In the genomic region with DNA sequence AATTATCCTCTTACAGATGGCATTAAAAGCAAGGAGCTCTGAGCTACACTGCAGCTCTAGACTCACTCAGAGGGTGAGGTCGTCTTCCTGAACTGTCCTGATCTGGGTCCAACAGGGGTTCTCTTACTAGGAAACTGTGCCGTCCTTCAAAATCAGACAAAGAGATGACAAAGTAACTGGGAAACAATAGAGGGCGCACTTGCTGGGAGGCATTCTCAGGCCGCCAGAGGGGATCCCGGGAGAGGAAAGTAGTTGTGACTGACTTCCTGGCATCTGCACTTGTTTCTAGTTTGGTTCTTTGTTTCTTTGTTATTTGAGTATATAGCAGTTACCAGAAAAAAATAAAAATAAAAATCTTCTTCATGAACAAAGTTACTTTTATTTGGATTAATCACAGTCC, we compare ENCODE assay signal across 11 cellular contexts.
A peak's percentile ranks its signal among the peaks of the same experiment; 100 is the strongest.
DNase-seq lines count a peak whose midpoint lies in the region; ATAC-seq, FAIRE-seq and TF ChIP-seq lines count a peak whose summit lies in the region.
"Had no signal": no experiment of that assay in that cellular context is flagged by ENCODE, and none has a peak within 500 bp of the region (broad histone marks: within the 10 kb centered on the region; RNA-seq: fewer than 3 reads in every experiment).

No MANE protein-coding gene starts in this region.

- no peak for TF ChIP-seq POLR2A in H54 (IDR thresholded peaks at IDR 0.05; ENCODE audit: low read depth, low read length)

- no peak overlapping the region for H3K27ac Mint-ChIP-seq in natural killer cell treated with Interleukin-12 subunit alpha and Interleukin-12 subunit beta and Interleukin-15 and Interleukin-18, amount 100 ng/mL, for 72 hours

- DNase-seq in ACHN = peak; percentile 48
- peak; percentile 50 for DNase-seq in H54 (ENCODE audit: insufficient read length, low spot score)
- DNase-seq in SK-N-DZ (ENCODE audit: low spot score) = peak; percentile 38
- peak; percentile 51 for DNase-seq in iPS DF 4.7 (ENCODE audit: extremely low read depth, low spot score)
- no peak for DNase-seq in natural killer cell treated with Interleukin-12 subunit alpha and Interleukin-12 subunit beta and Interleukin-15 and Interleukin-18, amount 100 ng/mL, for 72 hours (ENCODE audit: low spot score)
- DNase-seq in mucosa of gallbladder (ENCODE audit: low spot score) = no peak
- DNase-seq: activated gamma-delta T cell, NCI-H510A had no signal

- no peaks in the 10 kb centered on the region for H3K9me3 Mint-ChIP-seq in natural killer cell treated with Interleukin-12 subunit alpha and Interleukin-12 subunit beta and Interleukin-15 and Interleukin-18, amount 100 ng/mL, for 72 hours

- no peaks in the 10 kb centered on the region for H3K4me1 Mint-ChIP-seq in natural killer cell treated with Interleukin-12 subunit alpha and Interleukin-12 subunit beta and Interleukin-15 and Interleukin-18, amount 100 ng/mL, for 72 hours (ENCODE audit: low read depth in 2 of 2)

- peaks cover 2 to 13% of the 10 kb centered on the region in 2 donors for H3K27me3 Mint-ChIP-seq in natural killer cell treated with Interleukin-12 subunit alpha and Interleukin-12 subunit beta and Interleukin-15 and Interleukin-18, amount 100 ng/mL, for 72 hours

- no peak for ATAC-seq in natural killer cell treated with Interleukin-12 subunit alpha and Interleukin-12 subunit beta and Interleukin-15 and Interleukin-18, amount 100 ng/mL, for 72 hours
- ATAC-seq in HG02938 (IDR thresholded peaks at IDR 0.05; ENCODE audit: unreplicated experiment) = no peak
- ATAC-seq in HG03378 (IDR thresholded peaks at IDR 0.05; ENCODE audit: unreplicated experiment) = no peak

- H3K4me3 Mint-ChIP-seq in natural killer cell treated with Interleukin-12 subunit alpha and Interleukin-12 subunit beta and Interleukin-15 and Interleukin-18, amount 100 ng/mL, for 72 hours = no peak overlapping the region

- peak; percentile 15 for FAIRE-seq in H54 (lab: Jason Lieb, UNC)
- FAIRE-seq: G401.6 had no signal

- H3K36me3 Mint-ChIP-seq in natural killer cell treated with Interleukin-12 subunit alpha and Interleukin-12 subunit beta and Interleukin-15 and Interleukin-18, amount 100 ng/mL, for 72 hours = no peaks in the 10 kb centered on the region

- in situ Hi-C loops in ACHN (cut with HindIII; ENCODE audit: low pct_ligation_motif_present, low pct_unique_long_range_greater_than_20kb, low sequenced_read_pairs) = no loop called here

Comparison
In these comparisons a context has a peak if more than half of its experiments do, and no peak if none do; other contexts are left out.
1. DNase-seq: peak in ACHN (single experiment), H54 (single experiment), SK-N-DZ (single experiment) and iPS DF 4.7 (single experiment); none in natural killer cell treated with Interleukin-12 subunit alpha and Interleukin-12 subunit beta and Interleukin-15 and Interleukin-18, amount 100 ng/mL, for 72 hours (single experiment) and mucosa of gallbladder (single experiment).